19 cellular contexts compared by ENCODE assay signal in the genomic region with DNA sequence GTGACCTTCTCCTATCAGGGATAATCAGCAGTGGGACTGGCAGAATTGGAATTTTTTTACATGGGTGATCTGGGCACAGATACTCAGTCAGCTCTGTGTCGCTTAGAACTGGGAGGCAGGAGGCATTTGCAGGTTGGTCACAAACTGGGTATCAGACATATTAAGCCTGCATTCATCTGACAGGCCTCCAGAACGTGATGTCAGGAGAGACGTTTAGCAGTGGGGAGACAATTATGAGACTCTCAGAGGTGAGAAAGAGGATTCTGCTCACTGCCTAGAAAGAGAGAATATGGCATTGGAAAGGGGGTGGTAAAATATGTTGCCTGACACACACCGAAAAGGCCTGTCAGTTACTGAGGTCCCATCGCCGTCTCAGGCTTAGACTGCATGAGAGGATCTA.
"Had no signal": no experiment of that assay in that cellular context is flagged by ENCODE, and none has a peak within 500 bp of the region (broad histone marks: within the 10 kb centered on the region; RNA-seq: fewer than 3 reads in every experiment).

No MANE protein-coding gene starts in this region.

- H3K4me3 ChIP-seq: left lung, lower lobe of right lung, ovary, right atrium auricular region, right lobe of liver, smooth muscle cell, tibial nerve, uterus had no signal

- H3K4me2 ChIP-seq: smooth muscle cell had no signal

- DNase-seq: hypothalamus; immature natural killer cell; kidney; left colon; left lung; lower lobe of right lung; mammary epithelial cell; mesenchymal stem cell; naive thymus-derived CD8-positive, alpha-beta T cell; ovary; right lobe of liver; stimulated activated CD4-positive, alpha-beta T cell treated with anti-CD3 and anti-CD28 coated beads, Interleukin-1b, Interleukin-23, amount 100 ng/mL, for 48 hours; stimulated activated CD4-positive, alpha-beta T cell treated with anti-CD3 and anti-CD28 coated beads, Interleukin-2, amount 100 ng/mL, for 48 hours; stimulated activated naive B cell treated with anti-CD40 and anti-IgM and Interleukin-4, amounts not matched to agents 10 μg/mL and 1 μg/mL and 100 μg/mL, for 72 hours; substantia nigra; uterus had no signal

- H3K27me3 ChIP-seq: left lung, ovary, right atrium auricular region, right lobe of liver, tibial nerve, uterus had no signal

- H3K27ac ChIP-seq: left lung, lower lobe of right lung, ovary, right atrium auricular region, right lobe of liver, tibial nerve, uterus had no signal

- H3K9me3 ChIP-seq: left lung, lower lobe of right lung, ovary, right atrium auricular region, right lobe of liver, tibial nerve, uterus had no signal

- H3K4me1 ChIP-seq: left lung, lower lobe of right lung, right atrium auricular region, right lobe of liver, tibial nerve, uterus had no signal

- H3K36me3 ChIP-seq: left lung, lower lobe of right lung, ovary, right atrium auricular region, right lobe of liver, tibial nerve, uterus had no signal
